18 cellular contexts compared by ENCODE assay signal in genomic region chr1:246460411-246460810, GRCh38. TPM values are rescaled to one million over a fixed set of nuclear protein-coding genes. Genes with fewer than 3 reads are reported as not detected.
DNase-seq lines count a peak whose midpoint lies in the region; ATAC-seq and TF ChIP-seq lines count a peak whose summit lies in the region.
"Had no signal": no experiment of that assay in that cellular context is flagged by ENCODE, and none has a peak within 500 bp of the region (broad histone marks: within the 10 kb centered on the region; RNA-seq: fewer than 3 reads in every experiment).

No MANE protein-coding gene starts in this region.

- no peaks in the 10 kb centered on the region for H3K36me3 ChIP-seq in Loucy (ENCODE audit: insufficient read depth, low read length)

- H3K79me2 ChIP-seq in Loucy (ENCODE audit: insufficient read depth, low read length) = peaks cover 56% of the 10 kb centered on the region

- DNase-seq in DMS79 (lab: John Stamatoyannopoulos, UW) = peak; percentile 63
- peak; percentile 45 for DNase-seq in amniotic epithelial cell (ENCODE audit: low read depth)
- peak; percentile 41 for DNase-seq in fibroblast of the aortic adventitia (ENCODE audit: low read depth)
- DNase-seq in Right ventricle myocardium superior = no peak
- no peak for DNase-seq in activated effector memory CD4-positive, alpha-beta T cell treated with Interleukin-2 at 50 U/mL for 16 hours
- no peak for DNase-seq in HuH-7 (ENCODE audit: low spot score)
- DNase-seq: Calu3; CD8-positive, alpha-beta T cell; DMS 273 treated with DMSO at 0.1 percent for 48 hours; DMS53; GDM1; GOT3; H7; HFFc6; IMR-90 had no signal

- peak overlapping the region; percentile 14 for H3K4me2 ChIP-seq in Loucy (ENCODE audit: low read depth, low read length, poor library complexity, severe bottlenecking)
- H3K4me2 ChIP-seq: BLaER1 treated with 17β-estradiol and CSF1 and Interleukin-3, amounts not matched to agents 10 nM and 100 nM had no signal

- peaks cover 45% of the 10 kb centered on the region for H3K4me1 ChIP-seq in Loucy (ENCODE audit: insufficient read depth, low read length, poor library complexity, severe bottlenecking)

- peak overlapping the region; percentile 23 for H3K9ac ChIP-seq in Loucy (ENCODE audit: low read depth, low read length, poor library complexity, severe bottlenecking)
- H3K9ac ChIP-seq: BLaER1 treated with 17β-estradiol and CSF1 and Interleukin-3, amounts not matched to agents 10 nM and 100 nM had no signal

- H3K9me3 ChIP-seq in Loucy (ENCODE audit: insufficient read depth, low read depth, low read length) = no peaks in the 10 kb centered on the region

- 0 out of 2 replicates have a peak, but pooled peaks cover 3% of the 10 kb centered on the region for H3F3A ChIP-seq in Loucy (ENCODE audit: low read depth)

- no peak for ATAC-seq in Right ventricle myocardium superior (ENCODE audit: poor library complexity)
- ATAC-seq: CD8-positive, alpha-beta T cell; HCT116 had no signal

- no peaks in the 10 kb centered on the region for H4K20me1 ChIP-seq in Loucy (ENCODE audit: insufficient read depth, low read length, poor library complexity, severe bottlenecking)

- H3K9me2 ChIP-seq in Loucy (replicated peaks; ENCODE audit: low read depth, low read length) = no peaks in the 10 kb centered on the region

- intact Hi-C loops in Right ventricle myocardium superior (cut with DNase I) = no loop called here

- H3K4me3 ChIP-seq in Loucy (ENCODE audit: low read length, poor library complexity, severe bottlenecking) = no peak overlapping the region
- H3K4me3 ChIP-seq in fibroblast of the aortic adventitia (ENCODE audit: low read depth, low read length) = no peak overlapping the region
- H3K4me3 ChIP-seq: BLaER1 treated with 17β-estradiol and CSF1 and Interleukin-3, amounts not matched to agents 10 nM and 100 nM had no signal

- H2AFZ ChIP-seq in Loucy (ENCODE audit: low read length) = no peak overlapping the region

- TF ChIP-seq CTCF in Loucy (conservative IDR thresholded peaks at IDR 0.05; ENCODE audit: low read length) (no peak), fibroblast of the aortic adventitia (IDR thresholded peaks at IDR 0.05; ENCODE audit: insufficient read depth, low read length) (no peak)

- no peaks in the 10 kb centered on the region for H3K27me3 ChIP-seq in Loucy (ENCODE audit: insufficient read depth, low read length, poor library complexity, severe bottlenecking)
- H3K27me3 ChIP-seq: BLaER1 treated with 17β-estradiol and CSF1 and Interleukin-3, amounts not matched to agents 10 nM and 100 nM had no signal

RNA-seq across cellular contexts. Expression of gene SMYD3, which starts 46.7 kb away (rescaled TPM):
- 45.5 and 53.1 TPM in 2 replicates for total RNA-seq in fibroblast of the aortic adventitia (ENCODE audit: low replicate concordance)
- 9.4 TPM for total RNA-seq in Right ventricle myocardium superior

Comparison
In these comparisons a context has a peak if more than half of its experiments do, and no peak if none do; other contexts are left out.
1. DNase-seq: peak in DMS79 (single experiment), amniotic epithelial cell (single experiment) and fibroblast of the aortic adventitia (single experiment); none in Right ventricle myocardium superior (single experiment), activated effector memory CD4-positive, alpha-beta T cell treated with Interleukin-2 at 50 U/mL for 16 hours (single experiment) and HuH-7 (single experiment).